ENCODE assay signal across 8 cellular contexts in genomic region chr19:40603719-40604646, GRCh38. TPM values are rescaled to one million over a fixed set of nuclear protein-coding genes. Genes with fewer than 3 reads are reported as not detected.
DNase-seq lines count a peak whose midpoint lies in the region; ATAC-seq and TF ChIP-seq lines count a peak whose summit lies in the region.

No MANE protein-coding gene starts in this region.

- peaks cover 2% of the 10 kb centered on the region for H3K36me3 Mint-ChIP-seq in activated CD4-positive, alpha-beta T cell treated with anti-CD3 and anti-CD28 coated beads, Interleukin-2, amount 10 ng/mL, durations not matched to agents 7 days and 5 days (ENCODE audit: low read depth)

- peak overlapping the region; percentile 98 for H3K27ac Mint-ChIP-seq in activated CD4-positive, alpha-beta T cell treated with anti-CD3 and anti-CD28 coated beads, Interleukin-2, amount 10 ng/mL, durations not matched to agents 7 days and 5 days

- DNase-seq in AG10803 (ENCODE audit: low read depth) (peak; percentile 91), GM19238 (ENCODE audit: insufficient read length, low spot score) (peak; percentile 96), NCI-H526 (lab: John Stamatoyannopoulos, UW) (peak; percentile 96 to 99), dedifferentiated amniotic fluid mesenchymal stem cell (ENCODE audit: extremely low spot score) (peak; percentile 94), left kidney (ENCODE audit: low read depth, low spot score) (peak; percentile 100)
- DNase-seq in activated CD4-positive, alpha-beta T cell treated with anti-CD3 and anti-CD28 coated beads, Interleukin-2, amount 10 ng/mL, durations not matched to agents 7 days and 5 days: peak; percentile 99
- peak; percentile 95 to 97 for DNase-seq in stimulated activated CD4-positive, alpha-beta T cell treated with anti-CD3 and anti-CD28 coated beads, Interleukin-2, amount 100 ng/mL, for 24 hours

- H3K27me3 Mint-ChIP-seq in activated CD4-positive, alpha-beta T cell treated with anti-CD3 and anti-CD28 coated beads, Interleukin-2, amount 10 ng/mL, durations not matched to agents 7 days and 5 days: peaks cover 27% of the 10 kb centered on the region

- CTCF ChIA-PET in activated CD4-positive, alpha-beta T cell treated with anti-CD3 and anti-CD28 coated beads, Interleukin-2, amount 10 ng/mL, durations not matched to agents 7 days and 5 days (lab: Charles Lee): interaction anchor here (0.5 to 2.2 kb wide), 11 partner anchors 9 to 161 kb away, joined by 3 to 12 read pairs (median 3); no protein-coding TSS in a partner anchor

- H3K4me1 Mint-ChIP-seq in activated CD4-positive, alpha-beta T cell treated with anti-CD3 and anti-CD28 coated beads, Interleukin-2, amount 10 ng/mL, durations not matched to agents 7 days and 5 days: peaks cover 72% of the 10 kb centered on the region

- peak overlapping the region; percentile 58 for H3K4me3 ChIP-seq in AG10803 (ENCODE audit: low read length)

- peak; percentile 65 for ATAC-seq in HG03432 (IDR thresholded peaks at IDR 0.05; ENCODE audit: unreplicated experiment)

- POLR2A ChIA-PET in activated CD4-positive, alpha-beta T cell treated with anti-CD3 and anti-CD28 coated beads, Interleukin-2, amount 10 ng/mL, durations not matched to agents 7 days and 5 days (lab: Charles Lee): interaction anchor here (0.6 kb wide), 2 partner anchors 11 to 80 kb away, joined by 3 to 4 read pairs; no protein-coding TSS in a partner anchor

- peak overlapping the region; percentile 85 for H3K4me3 Mint-ChIP-seq in activated CD4-positive, alpha-beta T cell treated with anti-CD3 and anti-CD28 coated beads, Interleukin-2, amount 10 ng/mL, durations not matched to agents 7 days and 5 days

- H3K9me3 Mint-ChIP-seq in activated CD4-positive, alpha-beta T cell treated with anti-CD3 and anti-CD28 coated beads, Interleukin-2, amount 10 ng/mL, durations not matched to agents 7 days and 5 days: no peaks in the 10 kb centered on the region

- no peak for TF ChIP-seq CTCF in AG10803 (conservative IDR thresholded peaks at IDR 0.05; ENCODE audit: low read length)

RNA-seq across cellular contexts. Expression of gene LTBP4, which starts 2.8 kb away (rescaled TPM):
- total RNA-seq in activated CD4-positive, alpha-beta T cell treated with anti-CD3 and anti-CD28 coated beads, Interleukin-2, amount 10 ng/mL, durations not matched to agents 7 days and 5 days: 10 to 100 TPM; 71.3 to 75.7 TPM

RNA-seq across cellular contexts. Expression of gene SHKBP1, which starts 27.3 kb away (rescaled TPM):
- 100 to 1,000 TPM; 147 to 158 TPM for total RNA-seq in activated CD4-positive, alpha-beta T cell treated with anti-CD3 and anti-CD28 coated beads, Interleukin-2, amount 10 ng/mL, durations not matched to agents 7 days and 5 days

Comparison
In these comparisons a context has a peak if more than half of its experiments do, and no peak if none do; other contexts are left out.
1. Peak in every context shown above with its lines: DNase-seq, ATAC-seq and H3K4me3 ChIP-seq.